8 cellular contexts compared by ENCODE assay signal in the genomic region with DNA sequence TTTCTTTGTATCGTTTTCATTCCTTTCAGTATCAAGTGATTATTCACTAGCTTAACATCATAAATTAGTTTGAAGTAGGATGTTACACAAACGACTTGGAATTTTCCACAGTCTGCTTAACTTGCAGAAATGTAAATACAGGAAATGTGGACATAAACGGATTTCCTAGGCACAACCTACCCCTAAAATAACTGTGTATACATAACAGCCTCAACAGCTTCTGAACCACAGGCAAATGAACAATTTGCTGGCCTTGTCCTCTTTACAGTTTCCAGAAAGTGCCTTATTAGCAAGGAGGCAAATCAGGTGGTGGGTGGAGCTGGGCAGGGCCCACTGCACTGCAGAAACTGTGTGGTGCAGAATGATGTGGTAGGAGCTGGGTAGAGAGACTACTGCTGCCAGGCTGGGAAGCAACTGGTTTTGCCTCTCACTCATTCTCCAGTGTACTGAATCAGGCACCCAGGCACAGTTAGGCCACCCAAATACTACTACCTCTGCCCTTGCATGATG. TPM values are rescaled to one million over a fixed set of nuclear protein-coding genes. Genes with fewer than 3 reads are reported as not detected.
DNase-seq lines count a peak whose midpoint lies in the region; ATAC-seq and TF ChIP-seq lines count a peak whose summit lies in the region.

No MANE protein-coding gene starts in this region.

- peaks cover 28 to 100% (median 73%) of the 10 kb centered on the region in 10 experiments for H3K4me1 ChIP-seq in BLaER1 treated with 17β-estradiol and CSF1 and Interleukin-3, amounts not matched to agents 10 nM and 100 nM
- H3K4me1 ChIP-seq in lower lobe of right lung (peaks cover 67% of the 10 kb centered on the region), GM23338 (ENCODE audit: insufficient read depth) (peaks cover 4% of the 10 kb centered on the region; the same call in 1 of the 2 replicates)

- no peak overlapping the region for H3K27ac Mint-ChIP-seq in GM23338

- H3K27ac ChIP-seq in BLaER1 treated with 17β-estradiol and CSF1 and Interleukin-3, amounts not matched to agents 10 nM and 100 nM = peak overlapping the region; percentile 76 to 93 (median 86); a peak in 21 of 22 replicates
- H3K27ac ChIP-seq in lower lobe of right lung (peak overlapping the region; percentile 71), GM23338 (ENCODE audit: low read depth) (no peak overlapping the region)

- no peaks in the 10 kb centered on the region for H3K79me2 ChIP-seq in GM23338 (replicated peaks; ENCODE audit: insufficient read depth)

- H3K4me2 ChIP-seq in BLaER1 treated with 17β-estradiol and CSF1 and Interleukin-3, amounts not matched to agents 10 nM and 100 nM = peak overlapping the region; percentile 68 to 98 (median 76)
- H3K4me2 ChIP-seq in GM23338 = no peak overlapping the region

- H3K9me2 ChIP-seq in GM23338 (ENCODE audit: insufficient read depth) = no peaks in the 10 kb centered on the region

- H3K4me3 Mint-ChIP-seq in GM23338 = no peak overlapping the region

- no peaks in the 10 kb centered on the region for H3F3A ChIP-seq in GM23338 (replicated peaks; ENCODE audit: low read depth)

- peak overlapping the region; percentile 55 to 77 (median 74) for H3K9ac ChIP-seq in BLaER1 treated with 17β-estradiol and CSF1 and Interleukin-3, amounts not matched to agents 10 nM and 100 nM

- peaks cover 3% of the 10 kb centered on the region for H3K27me3 Mint-ChIP-seq in GM23338 (ENCODE audit: insufficient read depth, low read depth, poor library complexity)

- H3K36me3 ChIP-seq in BLaER1 treated with 17β-estradiol and CSF1 and Interleukin-3, amounts not matched to agents 10 nM and 100 nM = peaks cover 0 to 88% (median 50%) of the 10 kb centered on the region in 11 experiments; a peak in 16 of 22 replicates
- H3K36me3 ChIP-seq in lower lobe of right lung = no peaks in the 10 kb centered on the region
- H3K36me3 ChIP-seq in GM23338 (ENCODE audit: insufficient read depth) = no peaks in the 10 kb centered on the region

- H2AFZ ChIP-seq in GM23338 = no peak overlapping the region

- H3K4me1 Mint-ChIP-seq in GM23338 = 0 out of 3 replicates have a peak, but pooled peaks cover 3% of the 10 kb centered on the region

- no peaks in the 10 kb centered on the region for H3K9me3 Mint-ChIP-seq in GM23338

- no peaks in the 10 kb centered on the region for H3K36me3 Mint-ChIP-seq in GM23338 (ENCODE audit: low read depth)

- DNase-seq in lower lobe of right lung = peak; percentile 69
- DNase-seq in GM23338 (ENCODE audit: low spot score) = no peak
- DNase-seq in stimulated activated CD4-positive, alpha-beta T cell treated with anti-CD3 and anti-CD28 coated beads, Interleukin-4, amount 100 ng/mL, for 24 hours = no peak

- ATAC-seq in GM19467 (IDR thresholded peaks at IDR 0.05; ENCODE audit: unreplicated experiment) (peak; percentile 89), HG03520 (IDR thresholded peaks at IDR 0.05; ENCODE audit: unreplicated experiment) (peak; percentile 80), lower lobe of right lung (peak; percentile 84 to 89), GM23338 (no peak)
- ATAC-seq in activated CD4-positive, CD25-positive, alpha-beta regulatory T cell treated with anti-CD3 and anti-CD28 coated beads, Interleukin-2, amount 50 U/mL, for 24 hours = no peak

- H3K4me3 ChIP-seq in BLaER1 treated with 17β-estradiol and CSF1 and Interleukin-3, amounts not matched to agents 10 nM and 100 nM = peak overlapping the region in 6 of 10 experiments; percentile 1 to 26 (median 18); a peak in 9 of 20 replicates
- peak overlapping the region; percentile 9 for H3K4me3 ChIP-seq in WI38 (ENCODE audit: low read depth, low read length)
- peak overlapping the region; percentile 15 for H3K4me3 ChIP-seq in lower lobe of right lung
- no peak overlapping the region for H3K4me3 ChIP-seq in GM23338

- TF ChIP-seq CTCF in WI38 (IDR thresholded peaks at IDR 0.05; ENCODE audit: low read depth, low read length) = no peak
- TF ChIP-seq CTCF in lower lobe of right lung (IDR thresholded peaks at IDR 0.05) = no peak
- TF ChIP-seq CTCF in GM23338 (conservative IDR thresholded peaks at IDR 0.05; ENCODE audit: low read depth in 2 of 2) = no peak

- peaks cover 0 to 48% (median 23%) of the 10 kb centered on the region in 11 experiments; a peak in 16 of 22 replicates for H3K9me3 ChIP-seq in BLaER1 treated with 17β-estradiol and CSF1 and Interleukin-3, amounts not matched to agents 10 nM and 100 nM (replicated peaks in 1 of 11)
- no peaks in the 10 kb centered on the region for H3K9me3 ChIP-seq in lower lobe of right lung

- intact Hi-C loops in lower lobe of right lung (cut with DNase I) = no loop called here

- H4K20me1 ChIP-seq in BLaER1 treated with 17β-estradiol and CSF1 and Interleukin-3, amounts not matched to agents 10 nM and 100 nM = peaks cover 0 to 57% (median 0%) of the 10 kb centered on the region in 11 experiments; a peak in 5 of 22 replicates
- no peaks in the 10 kb centered on the region; the same call in 1 of the 2 replicates for H4K20me1 ChIP-seq in GM23338 (replicated peaks; ENCODE audit: insufficient read depth)

- no peaks in the 10 kb centered on the region for H3K27me3 ChIP-seq in BLaER1 treated with 17β-estradiol and CSF1 and Interleukin-3, amounts not matched to agents 10 nM and 100 nM
- no peaks in the 10 kb centered on the region for H3K27me3 ChIP-seq in lower lobe of right lung (ENCODE audit: low read depth)
- no peaks in the 10 kb centered on the region for H3K27me3 ChIP-seq in GM23338 (ENCODE audit: insufficient read depth)

TF ChIP-seq in GM23338, 12 proteins besides CTCF, POLR2A, EP300 and RAD21:
- no peak for TF ChIP-seq CREB1 (CRISPR knock-in tag; IDR thresholded peaks at IDR 0.05; ENCODE audit: low read depth)
- no peak for TF ChIP-seq NANOG (IDR thresholded peaks at IDR 0.05; ENCODE audit: borderline replicate concordance)
- TF ChIP-seq, protein P1, sequence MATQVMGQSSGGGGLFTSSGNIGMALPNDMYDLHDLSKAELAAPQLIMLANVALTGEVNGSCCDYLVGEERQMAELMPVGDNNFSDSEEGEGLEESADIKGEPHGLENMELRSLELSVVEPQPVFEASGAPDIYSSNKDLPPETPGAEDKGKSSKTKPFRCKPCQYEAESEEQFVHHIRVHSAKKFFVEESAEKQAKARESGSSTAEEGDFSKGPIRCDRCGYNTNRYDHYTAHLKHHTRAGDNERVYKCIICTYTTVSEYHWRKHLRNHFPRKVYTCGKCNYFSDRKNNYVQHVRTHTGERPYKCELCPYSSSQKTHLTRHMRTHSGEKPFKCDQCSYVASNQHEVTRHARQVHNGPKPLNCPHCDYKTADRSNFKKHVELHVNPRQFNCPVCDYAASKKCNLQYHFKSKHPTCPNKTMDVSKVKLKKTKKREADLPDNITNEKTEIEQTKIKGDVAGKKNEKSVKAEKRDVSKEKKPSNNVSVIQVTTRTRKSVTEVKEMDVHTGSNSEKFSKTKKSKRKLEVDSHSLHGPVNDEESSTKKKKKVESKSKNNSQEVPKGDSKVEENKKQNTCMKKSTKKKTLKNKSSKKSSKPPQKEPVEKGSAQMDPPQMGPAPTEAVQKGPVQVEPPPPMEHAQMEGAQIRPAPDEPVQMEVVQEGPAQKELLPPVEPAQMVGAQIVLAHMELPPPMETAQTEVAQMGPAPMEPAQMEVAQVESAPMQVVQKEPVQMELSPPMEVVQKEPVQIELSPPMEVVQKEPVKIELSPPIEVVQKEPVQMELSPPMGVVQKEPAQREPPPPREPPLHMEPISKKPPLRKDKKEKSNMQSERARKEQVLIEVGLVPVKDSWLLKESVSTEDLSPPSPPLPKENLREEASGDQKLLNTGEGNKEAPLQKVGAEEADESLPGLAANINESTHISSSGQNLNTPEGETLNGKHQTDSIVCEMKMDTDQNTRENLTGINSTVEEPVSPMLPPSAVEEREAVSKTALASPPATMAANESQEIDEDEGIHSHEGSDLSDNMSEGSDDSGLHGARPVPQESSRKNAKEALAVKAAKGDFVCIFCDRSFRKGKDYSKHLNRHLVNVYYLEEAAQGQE (IDR thresholded peaks at IDR 0.05; ENCODE audit: unreplicated experiment) = no peak
- TF ChIP-seq JUNB (IDR thresholded peaks at IDR 0.05; ENCODE audit: unreplicated experiment) = no peak
- no peak for TF ChIP-seq STAT1 (IDR thresholded peaks at IDR 0.05; ENCODE audit: unreplicated experiment)
- TF ChIP-seq ZNF331 (CRISPR knock-in tag; IDR thresholded peaks at IDR 0.05; ENCODE audit: low read depth) = no peak

RNA-seq across cellular contexts. Expression of a gene that starts 14.1 kb away (rescaled TPM):
- 148 TPM for total RNA-seq in lower lobe of right lung
- total RNA-seq in GM23338 (2014; rRNA removed; shearing (Covaris generic)) = 5.4 and 5.7 TPM in 2 replicates
- 8.5 and 8.6 TPM in 2 replicates for polyA plus RNA-seq in GM23338 (2016; fragmentation: Nextera tagmentation; extraction: Ambion mirVana)

Comparison
In these comparisons a context has a peak if more than half of its experiments do, and no peak if none do; other contexts are left out.
1. ATAC-seq: peak in GM19467 (single experiment), HG03520 (single experiment) and lower lobe of right lung (2 of 2); none in activated CD4-positive, CD25-positive, alpha-beta regulatory T cell treated with anti-CD3 and anti-CD28 coated beads, Interleukin-2, amount 50 U/mL, for 24 hours (0 of 2) and GM23338 (single experiment).
2. RNA of a gene that starts 14.1 kb away (total RNA-seq): 148 TPM in lower lobe of right lung (single experiment); 5.4 to 5.7 TPM in GM23338; every median in the first group is over 10 times any median in the second.